In genomic region chr19:37914908-37915307, GRCh38 we compare ENCODE assay signal across 13 cellular contexts.
DNase-seq lines count a peak whose midpoint lies in the region; ATAC-seq and TF ChIP-seq lines count a peak whose summit lies in the region.
"Had no signal": no experiment of that assay in that cellular context is flagged by ENCODE, and none has a peak within 500 bp of the region (broad histone marks: within the 10 kb centered on the region; RNA-seq: fewer than 3 reads in every experiment).

No MANE protein-coding gene starts in this region.

- no peak for TF ChIP-seq CTCF in GM12875 (IDR thresholded peaks at IDR 0.05; ENCODE audit: borderline replicate concordance, insufficient read depth, low read depth, low read length)

- no peaks in the 10 kb centered on the region for H3K27me3 ChIP-seq in iPS-15b (ENCODE audit: control insufficient read depth, insufficient read depth, low read length)

- no peaks in the 10 kb centered on the region for H3K9me3 ChIP-seq in iPS-15b (ENCODE audit: control insufficient read depth, insufficient read depth, low read length)
- H3K9me3 ChIP-seq: thoracic aorta had no signal

- DNase-seq in NOMO-1 treated with DMSO at 0.1 percent for 48 hours (lab: John Stamatoyannopoulos, UW; ENCODE audit: unreplicated experiment) = peak; percentile 81
- DNase-seq in C1 segment of cervical spinal cord (lab: John Stamatoyannopoulos, UW) = no peak
- no peak for DNase-seq in DMS 273 treated with DMSO at 0.1 percent for 48 hours (lab: John Stamatoyannopoulos, UW)
- DNase-seq in LoVo (ENCODE audit: low spot score) = no peak
- DNase-seq: effector CD8-positive, alpha-beta T cell; EL; NCI-H2227 treated with DMSO at 0.1 percent for 48 hours; T-helper 2 cell had no signal

- H3K4me3 ChIP-seq in GM12875 (ENCODE audit: low read depth, low read length) (peak overlapping the region; percentile 37), iPS-15b (ENCODE audit: low read depth, low read length) (no peak overlapping the region)
- H3K4me3 ChIP-seq: thoracic aorta had no signal

- H3K36me3 ChIP-seq in iPS-15b (ENCODE audit: control insufficient read depth, insufficient read depth, low read length) = no peaks in the 10 kb centered on the region
- H3K36me3 ChIP-seq: thoracic aorta had no signal

- H3K4me1 ChIP-seq in iPS-15b (ENCODE audit: control insufficient read depth, insufficient read depth, low read length) = peaks cover 6% of the 10 kb centered on the region

- peak overlapping the region; percentile 12 for H3K9ac ChIP-seq in iPS-15b (ENCODE audit: low read depth, low read length)

- ATAC-seq in GM21529 (IDR thresholded peaks at IDR 0.05; ENCODE audit: unreplicated experiment) = peak; percentile 67
- no peak for ATAC-seq in HG02970 (IDR thresholded peaks at IDR 0.05; ENCODE audit: low FRiP score, unreplicated experiment)
